19 cellular contexts compared by ENCODE assay signal in genomic region chr15:101147181-101147580, GRCh38.
DNase-seq lines count a peak whose midpoint lies in the region; ATAC-seq, FAIRE-seq and TF ChIP-seq lines count a peak whose summit lies in the region.
"Had no signal": no experiment of that assay in that cellular context is flagged by ENCODE, and none has a peak within 500 bp of the region (broad histone marks: within the 10 kb centered on the region; RNA-seq: fewer than 3 reads in every experiment).

No MANE protein-coding gene starts in this region.

- H3K79me2 ChIP-seq in KMS-11 (ENCODE audit: insufficient read depth, low read depth) = no peaks in the 10 kb centered on the region
- no peaks in the 10 kb centered on the region for H3K79me2 ChIP-seq in K562 (ENCODE audit: control insufficient read depth, insufficient read depth, low read length)

- TF ChIP-seq EP300 in K562 (IDR thresholded peaks at IDR 0.05; ENCODE audit: low read length) = no peak

- no peaks in the 10 kb centered on the region for H3K36me3 ChIP-seq in BLaER1 treated with 17β-estradiol and CSF1 and Interleukin-3, amounts not matched to agents 10 nM and 100 nM
- H3K36me3 ChIP-seq in KMS-11 (ENCODE audit: insufficient read depth) (no peaks in the 10 kb centered on the region), K562 (ENCODE audit: control insufficient read depth, insufficient read depth, low read length) (no peaks in the 10 kb centered on the region), spleen (no peaks in the 10 kb centered on the region)
- H3K36me3 ChIP-seq: BE2C had no signal

- DNase-seq in K562 (ENCODE audit: extremely low read depth in 1 of 4, low spot score in 3 of 4) (no peak), spleen (peak; percentile 42), GM19240 (ENCODE audit: insufficient read length, low spot score) (no peak), retina (no peak)
- DNase-seq: ACHN; BE2C; Calu3; CD4-positive, alpha-beta memory T cell; DMS79 treated with DMSO at 0.1 percent for 48 hours; GF-D8; H9; KG1 had no signal

- 0 out of 22 replicates have a peak overlapping the region, but pooled peaks of 1 of the 11 experiments have one; percentile 14 for H3K9ac ChIP-seq in BLaER1 treated with 17β-estradiol and CSF1 and Interleukin-3, amounts not matched to agents 10 nM and 100 nM
- peak overlapping the region; percentile 19; the same call in 1 of the 2 replicates for H3K9ac ChIP-seq in KMS-11
- no peak overlapping the region for H3K9ac ChIP-seq in K562 (ENCODE audit: insufficient read depth in 1 of 2, low read depth in 2 of 2, low read length in 2 of 2)

- 0 out of 22 replicates have a peak overlapping the region, but pooled peaks of 1 of the 11 experiments have one; percentile 13 for H3K27ac ChIP-seq in BLaER1 treated with 17β-estradiol and CSF1 and Interleukin-3, amounts not matched to agents 10 nM and 100 nM
- H3K27ac ChIP-seq in KMS-11 (peak overlapping the region; percentile 78), K562 (ENCODE audit: extremely low read depth, low read depth, low read length) (no peak overlapping the region), spleen (no peak overlapping the region)

- no peaks in the 10 kb centered on the region for H3K27me3 ChIP-seq in BLaER1 treated with 17β-estradiol and CSF1 and Interleukin-3, amounts not matched to agents 10 nM and 100 nM
- H3K27me3 ChIP-seq in KMS-11 (ENCODE audit: insufficient read depth, low read depth) (no peaks in the 10 kb centered on the region), K562 (ENCODE audit: control insufficient read depth in 2 of 2, insufficient read depth in 2 of 2, low read length in 2 of 2) (no peaks in the 10 kb centered on the region), spleen (replicated peaks in 1 of 7) (no peaks in the 10 kb centered on the region)
- H3K27me3 ChIP-seq: BE2C had no signal

- no peak overlapping the region for H3K4me3 ChIP-seq in BLaER1 treated with 17β-estradiol and CSF1 and Interleukin-3, amounts not matched to agents 10 nM and 100 nM
- H3K4me3 ChIP-seq in KMS-11 (IDR thresholded peaks at IDR 0.05; ENCODE audit: insufficient read depth, low read depth, low read length) = no peak overlapping the region
- H3K4me3 ChIP-seq in K562 = no peak overlapping the region
- H3K4me3 ChIP-seq in spleen = no peak overlapping the region

- peaks cover 40 to 60% (median 57%) of the 10 kb centered on the region in 10 experiments for H3K4me1 ChIP-seq in BLaER1 treated with 17β-estradiol and CSF1 and Interleukin-3, amounts not matched to agents 10 nM and 100 nM
- peaks cover 60% of the 10 kb centered on the region for H3K4me1 ChIP-seq in KMS-11 (ENCODE audit: low read depth, poor library complexity, severe bottlenecking)
- peaks cover 17 to 22% of the 10 kb centered on the region in 2 experiments for H3K4me1 ChIP-seq in K562 (replicated peaks in 1 of 2; ENCODE audit: control insufficient read depth in 2 of 2, insufficient read depth in 2 of 2, low read length in 2 of 2)
- H3K4me1 ChIP-seq in spleen = peaks cover 4 to 48% (median 28%) of the 10 kb centered on the region in 6 donors

- peak overlapping the region; percentile 14; the same call in 1 of the 2 replicates for H2AFZ ChIP-seq in KMS-11 (ENCODE audit: low read depth)
- H2AFZ ChIP-seq in K562 (ENCODE audit: low read depth, low read length) = no peak overlapping the region

- POLR2A ChIA-PET in K562 (lab: Yijun Ruan, JAX) = interaction anchor here (0.8 kb wide), 1 partner anchor 24 kb away, joined by 3 read pairs; no protein-coding TSS in a partner anchor

- BruUV-seq in K562 (replicated peaks; lab: Mats Ljungman, UMichigan) = no TSS peak

- ATAC-seq in K562 (no peak), GM21786 (IDR thresholded peaks at IDR 0.05; ENCODE audit: unreplicated experiment) (no peak), GM18867 (IDR thresholded peaks at IDR 0.05; ENCODE audit: unreplicated experiment) (no peak)
- ATAC-seq: HepG2 had no signal

- H3K4me2 ChIP-seq in BLaER1 treated with 17β-estradiol and CSF1 and Interleukin-3, amounts not matched to agents 10 nM and 100 nM = peak overlapping the region; percentile 75 to 91 (median 86); a peak in 20 of 22 replicates
- H3K4me2 ChIP-seq in KMS-11 (peak overlapping the region; percentile 98), K562 (ENCODE audit: insufficient read depth, low read length) (no peak overlapping the region)

- intact Hi-C loops in K562 (cut with micrococcal nuclease) (loop anchor here (5.0 kb wide), 1 partner anchor 60 kb away; no protein-coding TSS in a partner anchor), spleen (cut with DNase I; ENCODE audit: low total_unique reads) (no loop called here)

- H4K20me1 ChIP-seq in BLaER1 treated with 17β-estradiol and CSF1 and Interleukin-3, amounts not matched to agents 10 nM and 100 nM = no peaks in the 10 kb centered on the region
- H4K20me1 ChIP-seq in KMS-11 (ENCODE audit: insufficient read depth) = no peaks in the 10 kb centered on the region
- no peaks in the 10 kb centered on the region for H4K20me1 ChIP-seq in K562 (replicated peaks; ENCODE audit: control insufficient read depth, insufficient read depth, low read length)

- TF ChIP-seq CTCF in KMS-11 (conservative IDR thresholded peaks at IDR 0.05; ENCODE audit: low read depth, low read length) (no peak), K562 (IDR thresholded peaks at IDR 0.05 in 2 of 3, conservative IDR thresholded peaks at IDR 0.05 in 1 of 3; ENCODE audit: insufficient read depth in 2 of 3, low read depth in 1 of 3, low read length in 3 of 3) (no peak), spleen (IDR thresholded peaks at IDR 0.05 in 8 of 11, conservative IDR thresholded peaks at IDR 0.05 in 3 of 11) (no peak)

- no peak for FAIRE-seq in K562 (lab: Jason Lieb, UNC)
- FAIRE-seq: A204.1, H1, HepG2 had no signal

- 0 out of 22 replicates have a peak, but pooled peaks cover 0 to 7% (median 0%) of the 10 kb centered on the region in 11 experiments for H3K9me3 ChIP-seq in BLaER1 treated with 17β-estradiol and CSF1 and Interleukin-3, amounts not matched to agents 10 nM and 100 nM (replicated peaks in 1 of 11)
- no peaks in the 10 kb centered on the region for H3K9me3 ChIP-seq in K562 (replicated peaks; ENCODE audit: control insufficient read depth, insufficient read depth, low read depth, low read length)
- H3K9me3 ChIP-seq in spleen = no peaks in the 10 kb centered on the region
- H3K9me3 ChIP-seq: BE2C had no signal

- 61% methylated on average over 5 of the region's 5 CpGs for WGBS in K562 (ENCODE audit: insufficient coverage, low coverage, missing lambda C conversion rate)
- 63 to 72% (median 70%) methylated on average over 5 of the region's 5 CpGs for WGBS in spleen, 5 donors

- TF ChIP-seq POLR2A in K562 (conservative IDR thresholded peaks at IDR 0.05) (no peak), spleen (IDR thresholded peaks at IDR 0.05) (no peak)

- CTCF ChIA-PET in K562 (lab: Yijun Ruan, JAX; ENCODE audit: low intra/inter-chr PET ratio) = no interaction called here

- H3K9me1 ChIP-seq in K562 (ENCODE audit: control insufficient read depth, insufficient read depth, low read length) = no peaks in the 10 kb centered on the region

- TF ChIP-seq RAD21 in K562 (CRISPR knock-in tag; conservative IDR thresholded peaks at IDR 0.05 in 1 of 2, IDR thresholded peaks at IDR 0.05 in 1 of 2) = no peak

- in situ Hi-C loops in K562 (cut with MboI) = no loop called here

TF ChIP-seq in K562, 482 proteins besides CTCF, POLR2A, EP300 and RAD21:
- TF ChIP-seq HLTF (IDR thresholded peaks at IDR 0.05) = no peak
- peak; percentile 61 for TF ChIP-seq PRDM10 (IDR thresholded peaks at IDR 0.05; ENCODE audit: partially characterized antibody)
TF ChIP-seq in K562: peak in this region for 1.
